1 cellular context compared by ENCODE assay signal in the genomic region with DNA sequence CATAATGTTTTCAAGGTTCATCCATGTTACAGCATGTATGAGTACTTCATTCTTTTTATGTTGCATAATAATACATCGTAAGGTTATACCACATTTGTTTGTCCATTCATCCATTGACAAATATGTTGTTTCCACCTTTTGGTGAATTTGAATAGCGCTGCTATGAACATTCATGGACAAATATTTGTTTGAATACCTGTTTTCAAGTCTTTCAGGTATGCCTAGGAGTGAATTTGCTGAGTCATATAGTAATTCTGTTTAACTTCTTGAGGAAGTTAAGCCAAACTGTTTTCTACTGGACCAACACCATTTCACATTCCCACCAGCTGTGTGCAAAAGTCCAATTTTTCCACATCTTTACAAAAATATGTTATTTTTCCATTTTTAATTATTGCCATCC.
TF ChIP-seq lines count a peak whose summit lies in the region.

No MANE protein-coding gene starts in this region.

TF ChIP-seq in IMR-90, 13 proteins besides CTCF, POLR2A, EP300 and RAD21:
- TF ChIP-seq RCOR1 (IDR thresholded peaks at IDR 0.05; ENCODE audit: insufficient replicate concordance, low read length) (no peak), RFX5 (IDR thresholded peaks at IDR 0.05; ENCODE audit: low read depth, low read length) (no peak), NFE2L2 (IDR thresholded peaks at IDR 0.05; ENCODE audit: low read depth, low read length) (peak; percentile 78), CHD1 (IDR thresholded peaks at IDR 0.05; ENCODE audit: low read depth, low read length) (no peak), MAFK (IDR thresholded peaks at IDR 0.05; ENCODE audit: low read depth, low read length) (peak; percentile 56; the same call in 1 of the 2 replicates), SMC3 (IDR thresholded peaks at IDR 0.05; ENCODE audit: low read depth, low read length) (no peak), MXI1 (IDR thresholded peaks at IDR 0.05; ENCODE audit: borderline replicate concordance, low read depth, low read length) (no peak), BHLHE40 (IDR thresholded peaks at IDR 0.05; ENCODE audit: low read depth, low read length) (no peak), MAZ (IDR thresholded peaks at IDR 0.05; ENCODE audit: borderline replicate concordance, low read depth, low read length) (no peak), CEBPB (IDR thresholded peaks at IDR 0.05; ENCODE audit: low read depth, low read length) (no peak), FOS (IDR thresholded peaks at IDR 0.05; ENCODE audit: low read depth, low read length) (no peak)
- TF ChIP-seq, protein P1, sequence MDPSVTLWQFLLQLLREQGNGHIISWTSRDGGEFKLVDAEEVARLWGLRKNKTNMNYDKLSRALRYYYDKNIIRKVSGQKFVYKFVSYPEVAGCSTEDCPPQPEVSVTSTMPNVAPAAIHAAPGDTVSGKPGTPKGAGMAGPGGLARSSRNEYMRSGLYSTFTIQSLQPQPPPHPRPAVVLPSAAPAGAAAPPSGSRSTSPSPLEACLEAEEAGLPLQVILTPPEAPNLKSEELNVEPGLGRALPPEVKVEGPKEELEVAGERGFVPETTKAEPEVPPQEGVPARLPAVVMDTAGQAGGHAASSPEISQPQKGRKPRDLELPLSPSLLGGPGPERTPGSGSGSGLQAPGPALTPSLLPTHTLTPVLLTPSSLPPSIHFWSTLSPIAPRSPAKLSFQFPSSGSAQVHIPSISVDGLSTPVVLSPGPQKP (IDR thresholded peaks at IDR 0.05; ENCODE audit: borderline replicate concordance, low read depth, low read length) = no peak
- TF ChIP-seq, protein P2, sequence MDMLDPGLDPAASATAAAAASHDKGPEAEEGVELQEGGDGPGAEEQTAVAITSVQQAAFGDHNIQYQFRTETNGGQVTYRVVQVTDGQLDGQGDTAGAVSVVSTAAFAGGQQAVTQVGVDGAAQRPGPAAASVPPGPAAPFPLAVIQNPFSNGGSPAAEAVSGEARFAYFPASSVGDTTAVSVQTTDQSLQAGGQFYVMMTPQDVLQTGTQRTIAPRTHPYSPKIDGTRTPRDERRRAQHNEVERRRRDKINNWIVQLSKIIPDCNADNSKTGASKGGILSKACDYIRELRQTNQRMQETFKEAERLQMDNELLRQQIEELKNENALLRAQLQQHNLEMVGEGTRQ (IDR thresholded peaks at IDR 0.05; ENCODE audit: low read depth, low read length) = no peak
